In genomic region chr19:42229855-42230331, GRCh38 we compare ENCODE assay signal across 6 cellular contexts. TPM values are rescaled to one million over a fixed set of nuclear protein-coding genes. Genes with fewer than 3 reads are reported as not detected.
DNase-seq lines count a peak whose midpoint lies in the region; ATAC-seq and TF ChIP-seq lines count a peak whose summit lies in the region.

No MANE protein-coding gene starts in this region.

- no peaks in the 10 kb centered on the region; the same call in 2 of the 3 replicates for H3K9me3 Mint-ChIP-seq in GM23338
- no peaks in the 10 kb centered on the region for H3K9me3 Mint-ChIP-seq in activated CD4-positive, alpha-beta memory T cell treated with anti-CD3 and anti-CD28 coated beads for 36 hours
- no peaks in the 10 kb centered on the region for H3K9me3 Mint-ChIP-seq in naive thymus-derived CD4-positive, alpha-beta T cell

- H3K27me3 ChIP-seq in GM23338 (ENCODE audit: insufficient read depth) = no peaks in the 10 kb centered on the region
- H3K27me3 ChIP-seq in naive thymus-derived CD4-positive, alpha-beta T cell (ENCODE audit: control insufficient read depth in 2 of 2, insufficient read depth in 2 of 2, low read length in 2 of 2) = no peaks in the 10 kb centered on the region

- POLR2A ChIA-PET in activated CD4-positive, alpha-beta memory T cell treated with anti-CD3 and anti-CD28 coated beads for 36 hours (lab: Charles Lee) = interaction anchor here (1.2 kb wide), 1 partner anchor 17 kb away, joined by 3 read pairs; no protein-coding TSS in a partner anchor
- POLR2A ChIA-PET in naive thymus-derived CD4-positive, alpha-beta T cell (lab: Charles Lee) = no interaction called here

- CTCF ChIA-PET in activated CD4-positive, alpha-beta memory T cell treated with anti-CD3 and anti-CD28 coated beads for 36 hours (lab: Charles Lee) = interaction anchor here (1.0 to 1.4 kb wide), 3 partner anchors 13 to 121 kb away, joined by 3 to 5 read pairs (median 3); no protein-coding TSS in a partner anchor
- CTCF ChIA-PET in naive thymus-derived CD4-positive, alpha-beta T cell (lab: Charles Lee) = interaction anchor here (0.7 to 0.8 kb wide), 2 partner anchors 49 to 122 kb away, joined by 3 to 4 read pairs; no protein-coding TSS in a partner anchor

- H3K27ac ChIP-seq in GM23338 (ENCODE audit: low read depth) = no peak overlapping the region
- no peak overlapping the region for H3K27ac ChIP-seq in naive thymus-derived CD4-positive, alpha-beta T cell (ENCODE audit: low read depth, low read length)

- no peak overlapping the region for H3K4me3 Mint-ChIP-seq in GM23338
- no peak overlapping the region for H3K4me3 Mint-ChIP-seq in activated CD4-positive, alpha-beta memory T cell treated with anti-CD3 and anti-CD28 coated beads for 36 hours
- H3K4me3 Mint-ChIP-seq in naive thymus-derived CD4-positive, alpha-beta T cell = no peak overlapping the region

- H3K4me1 ChIP-seq in GM23338 (ENCODE audit: insufficient read depth) = no peaks in the 10 kb centered on the region
- H3K4me1 ChIP-seq in naive thymus-derived CD4-positive, alpha-beta T cell (ENCODE audit: control insufficient read depth in 2 of 2, insufficient read depth in 2 of 2, low read length in 2 of 2) = no peaks in the 10 kb centered on the region

- no peaks in the 10 kb centered on the region; the same call in 1 of the 2 replicates for H3K36me3 ChIP-seq in GM23338 (ENCODE audit: insufficient read depth)
- peaks cover 8 to 99% (median 19%) of the 10 kb centered on the region in 3 experiments for H3K36me3 ChIP-seq in naive thymus-derived CD4-positive, alpha-beta T cell (ENCODE audit: control insufficient read depth in 2 of 3, insufficient read depth in 3 of 3, low read length in 3 of 3)

- no peak for DNase-seq in GM23338 (ENCODE audit: low spot score)
- no peak for DNase-seq in activated CD4-positive, alpha-beta memory T cell treated with anti-CD3 and anti-CD28 coated beads for 36 hours
- no peak for DNase-seq in naive thymus-derived CD4-positive, alpha-beta T cell
- DNase-seq in CD1c-positive myeloid dendritic cell (ENCODE audit: extremely low spot score) = no peak
- DNase-seq in central memory CD4-positive, alpha-beta T cell = no peak

- H2AFZ ChIP-seq in GM23338 = no peak overlapping the region

- ATAC-seq in GM23338 (no peak), GM19463 (IDR thresholded peaks at IDR 0.05; ENCODE audit: unreplicated experiment) (no peak)
- no peak for ATAC-seq in naive thymus-derived CD4-positive, alpha-beta T cell

- H3K4me2 ChIP-seq in GM23338 = no peak overlapping the region

- no peaks in the 10 kb centered on the region for H3K4me1 Mint-ChIP-seq in GM23338
- H3K4me1 Mint-ChIP-seq in activated CD4-positive, alpha-beta memory T cell treated with anti-CD3 and anti-CD28 coated beads for 36 hours (ENCODE audit: low read depth) = peaks cover 17% of the 10 kb centered on the region
- peaks cover 17 to 38% (median 21%) of the 10 kb centered on the region in 7 donors for H3K4me1 Mint-ChIP-seq in naive thymus-derived CD4-positive, alpha-beta T cell

- TF ChIP-seq CTCF in GM23338 (conservative IDR thresholded peaks at IDR 0.05; ENCODE audit: low read depth in 2 of 2) = no peak

- no peaks in the 10 kb centered on the region for H3K9me3 ChIP-seq in naive thymus-derived CD4-positive, alpha-beta T cell (ENCODE audit: control insufficient read depth in 2 of 3, low read length in 3 of 3)

- H3K4me3 ChIP-seq in GM23338 = no peak overlapping the region
- no peak overlapping the region for H3K4me3 ChIP-seq in naive thymus-derived CD4-positive, alpha-beta T cell (ENCODE audit: low read length)

- peaks cover 7% of the 10 kb centered on the region for H3K27me3 Mint-ChIP-seq in GM23338 (ENCODE audit: insufficient read depth, low read depth, poor library complexity)
- no peaks in the 10 kb centered on the region for H3K27me3 Mint-ChIP-seq in activated CD4-positive, alpha-beta memory T cell treated with anti-CD3 and anti-CD28 coated beads for 36 hours
- H3K27me3 Mint-ChIP-seq in naive thymus-derived CD4-positive, alpha-beta T cell = no peaks in the 10 kb centered on the region

- H3K9me2 ChIP-seq in GM23338 (ENCODE audit: insufficient read depth) = no peaks in the 10 kb centered on the region

- intact Hi-C loops in activated CD4-positive, alpha-beta memory T cell treated with anti-CD3 and anti-CD28 coated beads for 36 hours (cut with micrococcal nuclease) = no loop called here
- intact Hi-C loops in naive thymus-derived CD4-positive, alpha-beta T cell (cut with micrococcal nuclease) = no loop called here

- peaks cover 11% of the 10 kb centered on the region for H4K20me1 ChIP-seq in GM23338 (replicated peaks; ENCODE audit: insufficient read depth)

- no peak overlapping the region for H3K27ac Mint-ChIP-seq in GM23338
- peak overlapping the region; percentile 69 for H3K27ac Mint-ChIP-seq in activated CD4-positive, alpha-beta memory T cell treated with anti-CD3 and anti-CD28 coated beads for 36 hours
- H3K27ac Mint-ChIP-seq in naive thymus-derived CD4-positive, alpha-beta T cell = peak overlapping the region in 7 of 9 donors; percentile 9 to 72 (median 50)

- no peaks in the 10 kb centered on the region for H3K79me2 ChIP-seq in GM23338 (replicated peaks; ENCODE audit: insufficient read depth)

- peaks cover 75% of the 10 kb centered on the region for H3K36me3 Mint-ChIP-seq in GM23338 (ENCODE audit: low read depth)
- H3K36me3 Mint-ChIP-seq in activated CD4-positive, alpha-beta memory T cell treated with anti-CD3 and anti-CD28 coated beads for 36 hours = peaks cover 47% of the 10 kb centered on the region
- H3K36me3 Mint-ChIP-seq in naive thymus-derived CD4-positive, alpha-beta T cell = peaks cover 3 to 33% (median 12%) of the 10 kb centered on the region in 5 donors

- H3F3A ChIP-seq in GM23338 (replicated peaks; ENCODE audit: low read depth) = peaks cover 19% of the 10 kb centered on the region; the same call in 1 of the 2 replicates

TF ChIP-seq in GM23338, 12 proteins besides CTCF, POLR2A, EP300 and RAD21 (continues in another document):
- peak; percentile 21; the same call in 1 of the 2 replicates for TF ChIP-seq POLR2AphosphoS5 (IDR thresholded peaks at IDR 0.05; ENCODE audit: low read depth)

RNA-seq across cellular contexts. Expression of gene ZNF526, which starts 9.8 kb away (rescaled TPM):
- 12.7 and 13.3 TPM in 2 replicates for total RNA-seq in GM23338 (2014; rRNA removed; shearing (Covaris generic))
- polyA plus RNA-seq in GM23338 (2016; fragmentation: Nextera tagmentation; extraction: Ambion mirVana) = 4.7 and 5.8 TPM in 2 replicates
- 10 to 100 TPM; 12.3 to 14.9 TPM for total RNA-seq in activated CD4-positive, alpha-beta memory T cell treated with anti-CD3 and anti-CD28 coated beads for 36 hours
- 10 to 100 TPM in 4 of 5 experiments, 1 to 10 TPM in 1; 8.6 to 25.2 (median 22.7) TPM for total RNA-seq in naive thymus-derived CD4-positive, alpha-beta T cell
- 10 to 100 TPM in 1 of 2 donors, 1 to 10 TPM in 1; 4.0 to 11.8 TPM for polyA plus RNA-seq in naive thymus-derived CD4-positive, alpha-beta T cell

RNA-seq across cellular contexts. Expression of gene DEDD2, which starts 12.4 kb away (rescaled TPM):
- total RNA-seq in GM23338 (2014; rRNA removed; shearing (Covaris generic)) = 59.4 and 63.0 TPM in 2 replicates
- 23.4 and 25.6 TPM in 2 replicates for polyA plus RNA-seq in GM23338 (2016; fragmentation: Nextera tagmentation; extraction: Ambion mirVana)
- 10 to 100 TPM; 31.3 to 33.4 TPM for total RNA-seq in activated CD4-positive, alpha-beta memory T cell treated with anti-CD3 and anti-CD28 coated beads for 36 hours
- 100 to 1,000 TPM in 1 of 5 experiments, 10 to 100 TPM in 4; 47.9 to 104 (median 65.8) TPM for total RNA-seq in naive thymus-derived CD4-positive, alpha-beta T cell
- 100 to 1,000 TPM; 132 to 208 TPM for polyA plus RNA-seq in naive thymus-derived CD4-positive, alpha-beta T cell

RNA-seq across cellular contexts. Expression of gene GSK3A, which starts 12.5 kb away (rescaled TPM):
- total RNA-seq in GM23338 (2014; rRNA removed; shearing (Covaris generic)) = 40.7 and 47.0 TPM in 2 replicates
- 17.7 and 19.2 TPM in 2 replicates for polyA plus RNA-seq in GM23338 (2016; fragmentation: Nextera tagmentation; extraction: Ambion mirVana)
- 10 to 100 TPM; 36.4 to 37.3 TPM for total RNA-seq in activated CD4-positive, alpha-beta memory T cell treated with anti-CD3 and anti-CD28 coated beads for 36 hours
- total RNA-seq in naive thymus-derived CD4-positive, alpha-beta T cell = 10 to 100 TPM; 19.6 to 52.0 (median 33.0) TPM
- 10 to 100 TPM; 11.4 to 19.6 TPM for polyA plus RNA-seq in naive thymus-derived CD4-positive, alpha-beta T cell

RNA-seq across cellular contexts. Expression of gene ERF, which starts 25.0 kb away (rescaled TPM):
- 49.0 and 49.4 TPM in 2 replicates for total RNA-seq in GM23338 (2014; rRNA removed; shearing (Covaris generic))
- 29.4 and 30.4 TPM in 2 replicates for polyA plus RNA-seq in GM23338 (2016; fragmentation: Nextera tagmentation; extraction: Ambion mirVana)
- total RNA-seq in activated CD4-positive, alpha-beta memory T cell treated with anti-CD3 and anti-CD28 coated beads for 36 hours = 10 to 100 TPM; 43.1 to 56.5 TPM
- total RNA-seq in naive thymus-derived CD4-positive, alpha-beta T cell = 100 to 1,000 TPM in 1 of 5 experiments, 10 to 100 TPM in 4; 42.5 to 105 (median 51.8) TPM
- 10 to 100 TPM in 1 of 2 donors, 1 to 10 TPM in 1; 2.8 to 10.8 TPM for polyA plus RNA-seq in naive thymus-derived CD4-positive, alpha-beta T cell

RNA-seq across cellular contexts. Expression of gene CIC, which starts 39.2 kb away (rescaled TPM):
- total RNA-seq in GM23338 (2014; rRNA removed; shearing (Covaris generic)) = 31.8 and 42.0 TPM in 2 replicates
- 13.2 and 13.9 TPM in 2 replicates for polyA plus RNA-seq in GM23338 (2016; fragmentation: Nextera tagmentation; extraction: Ambion mirVana)
- 10 to 100 TPM; 56.9 to 64.2 TPM for total RNA-seq in activated CD4-positive, alpha-beta memory T cell treated with anti-CD3 and anti-CD28 coated beads for 36 hours
- total RNA-seq in naive thymus-derived CD4-positive, alpha-beta T cell = 100 to 1,000 TPM in 3 of 5 experiments, 10 to 100 TPM in 2; 90.4 to 134 (median 102) TPM
- polyA plus RNA-seq in naive thymus-derived CD4-positive, alpha-beta T cell = 1 to 10 TPM; 1.5 to 2.6 TPM
